In genomic region chr19:55672418-55672817, GRCh38 we compare ENCODE assay signal across 21 cellular contexts. TPM values are rescaled to one million over a fixed set of nuclear protein-coding genes. Genes with fewer than 3 reads are reported as not detected.
DNase-seq lines count a peak whose midpoint lies in the region; ATAC-seq, FAIRE-seq and TF ChIP-seq lines count a peak whose summit lies in the region.
"Had no signal": no experiment of that assay in that cellular context is flagged by ENCODE, and none has a peak within 500 bp of the region (broad histone marks: within the 10 kb centered on the region; RNA-seq: fewer than 3 reads in every experiment).

No MANE protein-coding gene starts in this region.

- H3K9ac ChIP-seq in HUES64 (ENCODE audit: low read depth, low read length) (no peak overlapping the region), K562 (ENCODE audit: insufficient read depth in 1 of 2, low read depth in 2 of 2, low read length in 2 of 2) (no peak overlapping the region; a peak in 1 of 4 replicates)

- H3K4me2 ChIP-seq in K562 (ENCODE audit: insufficient read depth, low read length) = no peak overlapping the region

- H3K79me2 ChIP-seq in K562 (ENCODE audit: control insufficient read depth, insufficient read depth, low read length) = peaks cover 89% of the 10 kb centered on the region

- ATAC-seq in CD8-positive, alpha-beta T cell = no peak
- ATAC-seq in K562 (peak; percentile 21; the same call in 2 of the 3 replicates), HG02981 (IDR thresholded peaks at IDR 0.05; ENCODE audit: unreplicated experiment) (no peak)
- ATAC-seq: SK-N-SH treated with all-trans-retinoic acid at 6 μM for 48 hours; stimulated activated effector memory CD8-positive, alpha-beta T cell treated with anti-CD3 and anti-CD28 coated beads, Interleukin-12 subunit alpha, Interleukin-12 subunit beta, amount 100 ng/mL, for 72 hours had no signal

- no peaks in the 10 kb centered on the region for H3K9me3 Mint-ChIP-seq in CD8-positive, alpha-beta T cell
- no peaks in the 10 kb centered on the region for H3K9me3 Mint-ChIP-seq in nephron
- H3K9me3 Mint-ChIP-seq: stimulated activated effector memory CD8-positive, alpha-beta T cell treated with anti-CD3 and anti-CD28 coated beads, Interleukin-12 subunit alpha, Interleukin-12 subunit beta, amount 100 ng/mL, for 72 hours had no signal

- no peak for TF ChIP-seq POLR2A in K562 (conservative IDR thresholded peaks at IDR 0.05)
- no peak for TF ChIP-seq POLR2A in suprapubic skin (IDR thresholded peaks at IDR 0.05)

- H3K9me3 ChIP-seq in CD8-positive, alpha-beta T cell (ENCODE audit: low read length) = no peaks in the 10 kb centered on the region
- H3K9me3 ChIP-seq in HUES64 (ENCODE audit: insufficient read depth, low read depth, low read length) (no peaks in the 10 kb centered on the region), K562 (replicated peaks; ENCODE audit: control insufficient read depth, insufficient read depth, low read depth, low read length) (no peaks in the 10 kb centered on the region), suprapubic skin (no peaks in the 10 kb centered on the region)
- H3K9me3 ChIP-seq: Caco-2, esophagus muscularis mucosa had no signal

- DNase-seq in CD8-positive, alpha-beta T cell = no peak
- peak; percentile 52 to 82 (median 72) for DNase-seq in K562 (ENCODE audit: extremely low read depth in 1 of 4, low spot score in 3 of 4)
- no peak for DNase-seq in HuH-7 (ENCODE audit: low spot score)
- DNase-seq in DMS53 treated with DMSO at 0.1 percent for 48 hours (lab: John Stamatoyannopoulos, UW; ENCODE audit: unreplicated experiment) = no peak
- DNase-seq in suprapubic skin (ENCODE audit: low spot score in 2 of 2) = no peak
- DNase-seq: activated CD4-positive, CD25-positive, alpha-beta regulatory T cell treated with anti-CD3 and anti-CD28 coated beads, Interleukin-2, amount 50 U/mL, for 72 hours; activated T-cell treated with anti-CD3 and anti-CD28 coated beads for 4 hours; Caco-2; hippocampal formation; KG1; NCI-H146; NCI-H446; occipital lobe had no signal

- intact Hi-C loops in CD8-positive, alpha-beta T cell (cut with DNase I, micrococcal nuclease) = loop anchor here (1.0 to 10.0 kb wide), 3 partner anchors 14 to 1228 kb away; partner anchors contain the start of gene LENG8 (in 1 of the 2)
- intact Hi-C loops in K562 (cut with micrococcal nuclease) = no loop called here

- H3K4me3 ChIP-seq in CD8-positive, alpha-beta T cell (ENCODE audit: low read depth, low read length) = no peak overlapping the region
- H3K4me3 ChIP-seq in HUES64 (ENCODE audit: low read length) = no peak overlapping the region
- H3K4me3 ChIP-seq in K562 = no peak overlapping the region
- no peak overlapping the region for H3K4me3 ChIP-seq in suprapubic skin
- H3K4me3 ChIP-seq: coronary artery, esophagus muscularis mucosa had no signal

- POLR2A ChIA-PET in CD8-positive, alpha-beta T cell (lab: Charles Lee) = no interaction called here
- POLR2A ChIA-PET in K562 (lab: Yijun Ruan, JAX) = interaction anchor here (0.6 to 2.1 kb wide), 7 partner anchors 16 to 36 kb away, joined by 3 to 12 read pairs (median 4); partner anchors contain the start of genes CCDC106 and U2AF2

- no peak overlapping the region for H3K4me3 Mint-ChIP-seq in CD8-positive, alpha-beta T cell
- peak overlapping the region; percentile 48 to 64 (median 61) for H3K4me3 Mint-ChIP-seq in nephron
- H3K4me3 Mint-ChIP-seq: stimulated activated effector memory CD8-positive, alpha-beta T cell treated with anti-CD3 and anti-CD28 coated beads, Interleukin-12 subunit alpha, Interleukin-12 subunit beta, amount 100 ng/mL, for 72 hours had no signal

- H3K36me3 ChIP-seq in CD8-positive, alpha-beta T cell (ENCODE audit: insufficient read depth, low read length) = peaks cover 40% of the 10 kb centered on the region
- H3K36me3 ChIP-seq in HUES64 (ENCODE audit: insufficient read depth, low read length) (peaks cover 47% of the 10 kb centered on the region), K562 (ENCODE audit: control insufficient read depth, insufficient read depth, low read length) (peaks cover 82% of the 10 kb centered on the region; the same call in 2 of the 3 replicates), suprapubic skin (peaks cover 53% of the 10 kb centered on the region)

- peaks cover 52% of the 10 kb centered on the region for H4K20me1 ChIP-seq in K562 (replicated peaks; ENCODE audit: control insufficient read depth, insufficient read depth, low read length)

- peaks cover 37% of the 10 kb centered on the region for H3K4me1 ChIP-seq in CD8-positive, alpha-beta T cell (ENCODE audit: insufficient read depth, low read length)
- peaks cover 17% of the 10 kb centered on the region for H3K4me1 ChIP-seq in HUES64 (ENCODE audit: insufficient read depth, low read length)
- peaks cover 41 to 62% of the 10 kb centered on the region in 2 experiments for H3K4me1 ChIP-seq in K562 (replicated peaks in 1 of 2; ENCODE audit: control insufficient read depth in 2 of 2, insufficient read depth in 2 of 2, low read length in 2 of 2)
- H3K4me1 ChIP-seq in suprapubic skin = peaks cover 40% of the 10 kb centered on the region

- H3K9me1 ChIP-seq in K562 (ENCODE audit: control insufficient read depth, insufficient read depth, low read length) = peaks cover 3% of the 10 kb centered on the region

- peak overlapping the region; percentile 32 for H3K27ac Mint-ChIP-seq in CD8-positive, alpha-beta T cell
- H3K27ac Mint-ChIP-seq in nephron = peak overlapping the region in 1 of 3 experiments; percentile 32

- peak; percentile 61; the same call in 1 of the 2 replicates for TF ChIP-seq EP300 in K562 (IDR thresholded peaks at IDR 0.05; ENCODE audit: low read length)
- TF ChIP-seq EP300 in suprapubic skin (IDR thresholded peaks at IDR 0.05) = no peak

- H2AFZ ChIP-seq in K562 (ENCODE audit: low read depth, low read length) = no peak overlapping the region

- peaks cover 43% of the 10 kb centered on the region for H3K4me1 Mint-ChIP-seq in CD8-positive, alpha-beta T cell (ENCODE audit: low read depth)
- H3K4me1 Mint-ChIP-seq in nephron = peaks cover 38% of the 10 kb centered on the region

- TF ChIP-seq CTCF in CD8-positive, alpha-beta T cell (IDR thresholded peaks at IDR 0.05) = no peak
- TF ChIP-seq CTCF in K562 (IDR thresholded peaks at IDR 0.05 in 2 of 3, conservative IDR thresholded peaks at IDR 0.05 in 1 of 3; ENCODE audit: insufficient read depth in 2 of 3, low read depth in 1 of 3, low read length in 3 of 3) (no peak), nephron (IDR thresholded peaks at IDR 0.05; ENCODE audit: unreplicated experiment in 3 of 3) (no peak), suprapubic skin (IDR thresholded peaks at IDR 0.05) (no peak)

- TF ChIP-seq RAD21 in K562 (CRISPR knock-in tag; conservative IDR thresholded peaks at IDR 0.05 in 1 of 2, IDR thresholded peaks at IDR 0.05 in 1 of 2) = no peak

- no peaks in the 10 kb centered on the region for H3K27me3 Mint-ChIP-seq in CD8-positive, alpha-beta T cell (ENCODE audit: low read depth)
- H3K27me3 Mint-ChIP-seq in nephron (ENCODE audit: low read depth) = no peaks in the 10 kb centered on the region

- peaks cover 61% of the 10 kb centered on the region for H3K36me3 Mint-ChIP-seq in CD8-positive, alpha-beta T cell
- peaks cover 47% of the 10 kb centered on the region for H3K36me3 Mint-ChIP-seq in nephron (ENCODE audit: low read depth)

- BruUV-seq in K562 (replicated peaks; lab: Mats Ljungman, UMichigan) = no TSS peak

- no peaks in the 10 kb centered on the region for H3K27me3 ChIP-seq in CD8-positive, alpha-beta T cell (ENCODE audit: insufficient read depth, low read length)
- H3K27me3 ChIP-seq in HUES64 (ENCODE audit: insufficient read depth, low read length) = no peaks in the 10 kb centered on the region
- H3K27me3 ChIP-seq in K562 (ENCODE audit: control insufficient read depth in 2 of 2, insufficient read depth in 2 of 2, low read length in 2 of 2) = no peaks in the 10 kb centered on the region
- no peaks in the 10 kb centered on the region for H3K27me3 ChIP-seq in suprapubic skin
- H3K27me3 ChIP-seq: esophagus muscularis mucosa had no signal

- 89% methylated on average over 5 of the region's 5 CpGs for WGBS in HUES64
- WGBS in K562 (ENCODE audit: insufficient coverage, low coverage, missing lambda C conversion rate) = 29% methylated on average over 5 of the region's 5 CpGs
- 84% methylated on average over 5 of the region's 5 CpGs for WGBS in suprapubic skin

- in situ Hi-C loops in K562 (cut with MboI) = no loop called here

- FAIRE-seq in K562 (lab: Jason Lieb, UNC) = peak; percentile 78
- FAIRE-seq: GM18507 had no signal

- H3K27ac ChIP-seq in CD8-positive, alpha-beta T cell (ENCODE audit: low read depth, low read length) = no peak overlapping the region
- H3K27ac ChIP-seq in HUES64 (ENCODE audit: low read depth, low read length) (peak overlapping the region; percentile 29; the same call in 1 of the 2 replicates), K562 (ENCODE audit: extremely low read depth, low read depth, low read length) (peak overlapping the region; percentile 22; the same call in 2 of the 3 replicates), suprapubic skin (no peak overlapping the region)
- H3K27ac ChIP-seq: coronary artery, esophagus muscularis mucosa had no signal

- CTCF ChIA-PET in CD8-positive, alpha-beta T cell (lab: Charles Lee) = interaction anchor here (0.6 to 3.0 kb wide), 6 partner anchors 9 to 394 kb away, joined by 4 to 14 read pairs (median 6); partner anchors contain the start of gene U2AF2
- CTCF ChIA-PET in K562 (lab: Yijun Ruan, JAX; ENCODE audit: low intra/inter-chr PET ratio) = interaction anchor here (0.7 kb wide), 1 partner anchor 40 kb away, joined by 3 read pairs; no protein-coding TSS in a partner anchor

RNA-seq across cellular contexts. Expression of gene EPN1, which starts 2.6 kb away (rescaled TPM):
- 10 to 100 TPM; 41.1 to 45.2 TPM for total RNA-seq in CD8-positive, alpha-beta T cell
- 83.3 TPM for polyA plus RNA-seq in HUES64 (2013, experiment 1 of 2)
- 87.1 TPM for polyA plus RNA-seq in HUES64 (2013, experiment 2 of 2)
- total RNA-seq in K562 (2011; cell fraction: chromatin; rRNA removed; ENCODE audit: low replicate concordance) = 32.5 and 96.7 TPM in 2 replicates
- total RNA-seq in K562 (2011; cell fraction: nucleolus; rRNA removed) = 37.1 and 45.4 TPM in 2 replicates
- total RNA-seq in K562 (2011; cell fraction: nucleoplasm; rRNA removed) = 46.5 and 48.0 TPM in 2 replicates
- total RNA-seq in K562 (2014; rRNA removed) (25.4 and 33.8 TPM in 2 replicates), K562 (2014; rRNA removed; fragmentation: Illumina TruSeq; extraction: Trizol) (5.1 and 6.4 TPM in 2 replicates), K562 (2015; rRNA removed; fragmentation: Illumina TruSeq; extraction: Trizol) (12.7 and 14.6 TPM in 2 replicates), K562 (2021) (138 and 142 TPM in 2 replicates), suprapubic skin (100 to 1,000 TPM in 1 of 4 donors, 10 to 100 TPM in 3; 80.1 to 104 (median 82.9) TPM)
- polyA plus RNA-seq in K562 (2011; rRNA removed) (11.3 and 22.8 TPM in 2 replicates), K562 (2014; fragmentation: Illumina TruSeq; extraction: Trizol) (14.9 and 33.1 TPM in 2 replicates), K562 (2014; fragmentation: Nextera tagmentation; extraction: Ambion mirVana) (under 1 TPM; 0.08 to 0.15 TPM), K562 (2014; rRNA removed) (44.7 and 47.2 TPM in 2 replicates)
- polyA plus RNA-seq in K562 (2011; cell fraction: cytosol; rRNA removed) = 17.5 and 44.0 TPM in 2 replicates
- polyA plus RNA-seq in K562 (2011; cell fraction: nucleus; rRNA removed) = 19.3 and 25.8 TPM in 2 replicates
- polyA plus RNA-seq in K562 (2012) = 56.6 and 92.1 TPM in 2 replicates
- polyA minus RNA-seq in K562 (2011; rRNA and poly(A)+ RNA removed) = 17.8 and 24.4 TPM in 2 replicates
- 57.1 and 83.4 TPM in 2 replicates for polyA minus RNA-seq in K562 (2011; cell fraction: cytosol; rRNA and poly(A)+ RNA removed)
- polyA minus RNA-seq in K562 (2011; cell fraction: nucleus; rRNA and poly(A)+ RNA removed) = 8.9 and 16.7 TPM in 2 replicates

RNA-seq across cellular contexts. Expression of gene U2AF2, which starts 17.6 kb away (rescaled TPM):
- total RNA-seq in CD8-positive, alpha-beta T cell = 100 to 1,000 TPM; 197 to 201 TPM
- 201 TPM for polyA plus RNA-seq in HUES64 (2013, experiment 1 of 2)
- 158 TPM for polyA plus RNA-seq in HUES64 (2013, experiment 2 of 2)
- 193 and 483 TPM in 2 replicates for total RNA-seq in K562 (2011; cell fraction: chromatin; rRNA removed; ENCODE audit: low replicate concordance)
- total RNA-seq in K562 (2011; cell fraction: nucleolus; rRNA removed) = 266 and 305 TPM in 2 replicates
- 221 and 225 TPM in 2 replicates for total RNA-seq in K562 (2011; cell fraction: nucleoplasm; rRNA removed)
- total RNA-seq in K562 (2014; rRNA removed) (279 and 332 TPM in 2 replicates), K562 (2014; rRNA removed; fragmentation: Illumina TruSeq; extraction: Trizol) (36.8 and 58.9 TPM in 2 replicates), K562 (2015; rRNA removed; fragmentation: Illumina TruSeq; extraction: Trizol) (157 and 162 TPM in 2 replicates), K562 (2021) (304 and 321 TPM in 2 replicates), suprapubic skin (100 to 1,000 TPM in 1 of 4 donors, 10 to 100 TPM in 3; 82.8 to 128 (median 88.5) TPM)
- polyA plus RNA-seq in K562 (2011; rRNA removed) (144 and 156 TPM in 2 replicates), K562 (2014; fragmentation: Illumina TruSeq; extraction: Trizol) (169 and 224 TPM in 2 replicates), K562 (2014; fragmentation: Nextera tagmentation; extraction: Ambion mirVana) (1 to 10 TPM; 3.0 to 4.4 TPM), K562 (2014; rRNA removed) (277 and 331 TPM in 2 replicates)
- polyA plus RNA-seq in K562 (2011; cell fraction: cytosol; rRNA removed) = 175 and 315 TPM in 2 replicates
- 395 and 527 TPM in 2 replicates for polyA plus RNA-seq in K562 (2011; cell fraction: nucleus; rRNA removed)
- polyA plus RNA-seq in K562 (2012) = 223 and 263 TPM in 2 replicates
- 42.9 and 75.8 TPM in 2 replicates for polyA minus RNA-seq in K562 (2011; rRNA and poly(A)+ RNA removed)
- 113 and 128 TPM in 2 replicates for polyA minus RNA-seq in K562 (2011; cell fraction: cytosol; rRNA and poly(A)+ RNA removed)
- polyA minus RNA-seq in K562 (2011; cell fraction: nucleus; rRNA and poly(A)+ RNA removed) = 91.7 and 99.0 TPM in 2 replicates

RNA-seq across cellular contexts. Expression of gene CCDC106, which starts 24.4 kb away (rescaled TPM):
- 1 to 10 TPM; 1.3 to 2.6 TPM for total RNA-seq in CD8-positive, alpha-beta T cell
- 8.7 TPM for polyA plus RNA-seq in HUES64 (2013, experiment 1 of 2)
- polyA plus RNA-seq in HUES64 (2013, experiment 2 of 2) = 12.6 TPM
- total RNA-seq in K562 (2011; cell fraction: chromatin; rRNA removed; ENCODE audit: low replicate concordance) = 5.5 and 16.0 TPM in 2 replicates
- total RNA-seq in K562 (2011; cell fraction: nucleolus; rRNA removed) = 17.5 and 18.3 TPM in 2 replicates
- total RNA-seq in K562 (2011; cell fraction: nucleoplasm; rRNA removed) = 8.7 and 12.1 TPM in 2 replicates
- total RNA-seq in K562 (2014; rRNA removed) = 17.8 and 21.9 TPM in 2 replicates
- 4.2 and 7.0 TPM in 2 replicates for total RNA-seq in K562 (2014; rRNA removed; fragmentation: Illumina TruSeq; extraction: Trizol)
- total RNA-seq in K562 (2015; rRNA removed; fragmentation: Illumina TruSeq; extraction: Trizol) = 12.2 and 14.3 TPM in 2 replicates
- 27.5 and 28.2 TPM in 2 replicates for total RNA-seq in K562 (2021)
- polyA plus RNA-seq in K562 (2011; rRNA removed) = 7.6 and 11.2 TPM in 2 replicates
- 11.0 and 22.8 TPM in 2 replicates for polyA plus RNA-seq in K562 (2011; cell fraction: cytosol; rRNA removed)
- 16.4 and 27.9 TPM in 2 replicates for polyA plus RNA-seq in K562 (2011; cell fraction: nucleus; rRNA removed)
- polyA plus RNA-seq in K562 (2012) = 22.8 and 23.5 TPM in 2 replicates
- 19.1 and 21.9 TPM in 2 replicates for polyA plus RNA-seq in K562 (2014; fragmentation: Illumina TruSeq; extraction: Trizol)
- polyA plus RNA-seq in K562 (2014; fragmentation: Nextera tagmentation; extraction: Ambion mirVana) = under 1 TPM in 1 of 2 experiments, not detected in 1; 0.10 TPM
- 24.1 and 25.9 TPM in 2 replicates for polyA plus RNA-seq in K562 (2014; rRNA removed)
- polyA minus RNA-seq in K562 (2011; rRNA and poly(A)+ RNA removed) = 1.8 and 1.9 TPM in 2 replicates
- polyA minus RNA-seq in K562 (2011; cell fraction: cytosol; rRNA and poly(A)+ RNA removed) = 7.2 and 12.6 TPM in 2 replicates
- polyA minus RNA-seq in K562 (2011; cell fraction: nucleus; rRNA and poly(A)+ RNA removed) = 5.3 and 6.4 TPM in 2 replicates
- 10 to 100 TPM in 1 of 4 donors, 1 to 10 TPM in 3; 6.2 to 18.3 (median 8.5) TPM for total RNA-seq in suprapubic skin

RNA-seq across cellular contexts. Expression of gene ZNF581, which starts 29.0 kb away (rescaled TPM):
- total RNA-seq in CD8-positive, alpha-beta T cell = 10 to 100 TPM; 25.6 to 25.7 TPM
- polyA plus RNA-seq in HUES64 (2013, experiment 1 of 2) = 34.8 TPM
- polyA plus RNA-seq in HUES64 (2013, experiment 2 of 2) = 47.0 TPM
- 8.2 and 21.8 TPM in 2 replicates for total RNA-seq in K562 (2011; cell fraction: chromatin; rRNA removed; ENCODE audit: low replicate concordance)
- 20.3 and 21.3 TPM in 2 replicates for total RNA-seq in K562 (2011; cell fraction: nucleolus; rRNA removed)
- total RNA-seq in K562 (2011; cell fraction: nucleoplasm; rRNA removed) = 16.7 and 16.8 TPM in 2 replicates
- total RNA-seq in K562 (2014; rRNA removed) (18.6 and 26.4 TPM in 2 replicates), K562 (2014; rRNA removed; fragmentation: Illumina TruSeq; extraction: Trizol) (7.3 and 8.5 TPM in 2 replicates), K562 (2015; rRNA removed; fragmentation: Illumina TruSeq; extraction: Trizol) (8.6 and 11.0 TPM in 2 replicates), K562 (2021) (35.7 and 39.4 TPM in 2 replicates), suprapubic skin (10 to 100 TPM; 16.3 to 27.1 (median 20.2) TPM)
- polyA plus RNA-seq in K562 (2011; rRNA removed) (15.4 and 26.0 TPM in 2 replicates), K562 (2014; fragmentation: Illumina TruSeq; extraction: Trizol) (15.7 and 23.2 TPM in 2 replicates), K562 (2014; fragmentation: Nextera tagmentation; extraction: Ambion mirVana) (1 to 10 TPM; 2.4 to 5.8 TPM), K562 (2014; rRNA removed) (23.2 and 24.0 TPM in 2 replicates)
- polyA plus RNA-seq in K562 (2011; cell fraction: cytosol; rRNA removed) = 30.9 and 47.7 TPM in 2 replicates
- 24.0 and 27.6 TPM in 2 replicates for polyA plus RNA-seq in K562 (2011; cell fraction: nucleus; rRNA removed)
- polyA plus RNA-seq in K562 (2012) = 19.0 and 47.4 TPM in 2 replicates
- 11.6 and 13.6 TPM in 2 replicates for polyA minus RNA-seq in K562 (2011; rRNA and poly(A)+ RNA removed)
- polyA minus RNA-seq in K562 (2011; cell fraction: cytosol; rRNA and poly(A)+ RNA removed) = 15.3 and 31.1 TPM in 2 replicates
- polyA minus RNA-seq in K562 (2011; cell fraction: nucleus; rRNA and poly(A)+ RNA removed) = 4.4 and 6.6 TPM in 2 replicates

RNA-seq across cellular contexts. Expression of gene ZNF580, which starts 31.6 kb away (rescaled TPM):
- total RNA-seq in CD8-positive, alpha-beta T cell = 10 to 100 TPM; 30.1 to 32.0 TPM
- 15.0 TPM for polyA plus RNA-seq in HUES64 (2013, experiment 1 of 2)
- polyA plus RNA-seq in HUES64 (2013, experiment 2 of 2) = 21.9 TPM
- 26.2 and 41.7 TPM in 2 replicates for total RNA-seq in K562 (2011; cell fraction: chromatin; rRNA removed; ENCODE audit: low replicate concordance)
- 16.2 and 20.0 TPM in 2 replicates for total RNA-seq in K562 (2011; cell fraction: nucleolus; rRNA removed)
- total RNA-seq in K562 (2011; cell fraction: nucleoplasm; rRNA removed) = 33.4 and 56.4 TPM in 2 replicates
- total RNA-seq in K562 (2014; rRNA removed) (13.9 and 24.4 TPM in 2 replicates), K562 (2014; rRNA removed; fragmentation: Illumina TruSeq; extraction: Trizol) (5.2 and 5.7 TPM in 2 replicates), K562 (2015; rRNA removed; fragmentation: Illumina TruSeq; extraction: Trizol) (6.0 and 6.8 TPM in 2 replicates), K562 (2021) (38.0 and 47.4 TPM in 2 replicates), suprapubic skin (10 to 100 TPM; 15.0 to 27.9 (median 22.3) TPM)
- polyA plus RNA-seq in K562 (2011; rRNA removed) (5.0 and 7.7 TPM in 2 replicates), K562 (2014; fragmentation: Illumina TruSeq; extraction: Trizol) (12.7 and 15.5 TPM in 2 replicates), K562 (2014; fragmentation: Nextera tagmentation; extraction: Ambion mirVana) (1 to 10 TPM; 2.3 to 3.9 TPM), K562 (2014; rRNA removed) (25.2 and 30.8 TPM in 2 replicates)
- polyA plus RNA-seq in K562 (2011; cell fraction: cytosol; rRNA removed) = 10.9 and 21.1 TPM in 2 replicates
- polyA plus RNA-seq in K562 (2011; cell fraction: nucleus; rRNA removed) = 39.9 and 68.6 TPM in 2 replicates
- 41.5 and 62.4 TPM in 2 replicates for polyA plus RNA-seq in K562 (2012)
- 4.4 and 4.6 TPM in 2 replicates for polyA minus RNA-seq in K562 (2011; rRNA and poly(A)+ RNA removed)
- 12.2 and 16.3 TPM in 2 replicates for polyA minus RNA-seq in K562 (2011; cell fraction: cytosol; rRNA and poly(A)+ RNA removed)
- 7.3 and 8.8 TPM in 2 replicates for polyA minus RNA-seq in K562 (2011; cell fraction: nucleus; rRNA and poly(A)+ RNA removed)

Comparison
In these comparisons a context has a peak if more than half of its experiments do, and no peak if none do; other contexts are left out.
1. DNase-seq: peak in K562 (4 of 4); none in CD8-positive, alpha-beta T cell (0 of 7), HuH-7 (single experiment), DMS53 treated with DMSO at 0.1 percent for 48 hours (single experiment) and suprapubic skin (0 of 2).
2. H3K27ac ChIP-seq: peak in HUES64 (single experiment) and K562 (single experiment); none in CD8-positive, alpha-beta T cell (single experiment) and suprapubic skin (single experiment).